20 cellular contexts compared by ENCODE assay signal in genomic region chr7:55983537-55983936, GRCh38. TPM values are rescaled to one million over a fixed set of nuclear protein-coding genes. Genes with fewer than 3 reads are reported as not detected.
DNase-seq lines count a peak whose midpoint lies in the region; ATAC-seq and TF ChIP-seq lines count a peak whose summit lies in the region.
"Had no signal": no experiment of that assay in that cellular context is flagged by ENCODE, and none has a peak within 500 bp of the region (broad histone marks: within the 10 kb centered on the region; RNA-seq: fewer than 3 reads in every experiment).

No MANE protein-coding gene starts in this region.

- H3K36me3 ChIP-seq in breast epithelium (no peaks in the 10 kb centered on the region), RWPE2 (ENCODE audit: low read depth) (peaks cover 95% of the 10 kb centered on the region), mesenchymal stem cell (ENCODE audit: control insufficient read depth in 1 of 2, insufficient read depth in 2 of 2, low read depth in 1 of 2, low read length in 2 of 2) (peaks cover 33 to 83% of the 10 kb centered on the region in 2 experiments)

- H3K18ac ChIP-seq in mesenchymal stem cell (ENCODE audit: low read depth in 1 of 2, low read length in 2 of 2), result no peak overlapping the region

- no peak overlapping the region for H3K14ac ChIP-seq in mesenchymal stem cell (ENCODE audit: low read length in 2 of 2)

- no peak overlapping the region for H2BK120ac ChIP-seq in mesenchymal stem cell (ENCODE audit: low read depth, low read length)

- intact Hi-C loops in MCF 10A (cut with micrococcal nuclease) (no loop called here), breast epithelium (cut with DNase I; ENCODE audit: low total_unique reads) (no loop called here)

- TF ChIP-seq POLR2A in breast epithelium (IDR thresholded peaks at IDR 0.05), result no peak

- no peak overlapping the region for H4K91ac ChIP-seq in mesenchymal stem cell (ENCODE audit: low read length)

- no peak overlapping the region for H2AK5ac ChIP-seq in mesenchymal stem cell (ENCODE audit: low read length, severe bottlenecking)

- H3K9me3 ChIP-seq in breast epithelium (no peaks in the 10 kb centered on the region), RWPE2 (ENCODE audit: severe bottlenecking) (no peaks in the 10 kb centered on the region), mesenchymal stem cell (ENCODE audit: control insufficient read depth, low read length) (no peaks in the 10 kb centered on the region)
- H3K9me3 ChIP-seq: BE2C; BLaER1 treated with 17β-estradiol and CSF1 and Interleukin-3, amounts not matched to agents 10 nM and 100 nM; HAP-1 had no signal

- H3K4me1 ChIP-seq in breast epithelium (no peaks in the 10 kb centered on the region), RWPE2 (ENCODE audit: insufficient read depth, poor library complexity, severe bottlenecking) (peaks cover 10% of the 10 kb centered on the region), mesenchymal stem cell (ENCODE audit: control insufficient read depth, insufficient read depth, low read depth, low read length) (peaks cover 2% of the 10 kb centered on the region)
- H3K4me1 ChIP-seq: BE2C; BLaER1 treated with 17β-estradiol and CSF1 and Interleukin-3, amounts not matched to agents 10 nM and 100 nM; HAP-1 had no signal

- POLR2A ChIA-PET in MCF 10A (lab: Yijun Ruan, JAX), result interaction anchor here (0.6 to 1.9 kb wide), 9 partner anchors 11 to 343 kb away, joined by 3 to 11 read pairs (median 6); partner anchors contain the start of genes CCT6A and PSPH

- TF ChIP-seq CTCF in MCF 10A (IDR thresholded peaks at IDR 0.05; ENCODE audit: unreplicated experiment) (no peak), breast epithelium (IDR thresholded peaks at IDR 0.05) (no peak), RWPE2 (IDR thresholded peaks at IDR 0.05; ENCODE audit: poor library complexity, severe bottlenecking) (no peak), epithelial cell of esophagus (IDR thresholded peaks at IDR 0.05; ENCODE audit: insufficient read depth, low read depth, low read length, missing control alignments) (no peak), mesothelial cell of epicardium (IDR thresholded peaks at IDR 0.05; ENCODE audit: unreplicated experiment) (no peak)

- no peak overlapping the region for H3K4me3 ChIP-seq in breast epithelium
- no peak overlapping the region for H3K4me3 ChIP-seq in RWPE2 (ENCODE audit: severe bottlenecking)
- no peak overlapping the region for H3K4me3 ChIP-seq in epithelial cell of esophagus (ENCODE audit: low read length)
- no peak overlapping the region for H3K4me3 ChIP-seq in mesenchymal stem cell (ENCODE audit: insufficient read depth in 1 of 2, low read depth in 1 of 2, low read length in 2 of 2)
- H3K4me3 ChIP-seq: BLaER1 treated with 17β-estradiol and CSF1 and Interleukin-3, amounts not matched to agents 10 nM and 100 nM; HAP-1 had no signal

- BruUV-seq in MCF 10A (replicated peaks; lab: Mats Ljungman, UMichigan), result no TSS peak

- no peak overlapping the region for H2BK5ac ChIP-seq in mesenchymal stem cell (ENCODE audit: low read depth, low read length, poor library complexity, severe bottlenecking)

- H3K36me3 Mint-ChIP-seq in MCF 10A (ENCODE audit: insufficient read depth, unreplicated experiment) (peaks cover 95% of the 10 kb centered on the region), mesothelial cell of epicardium (peaks cover 39% of the 10 kb centered on the region)

- no peak overlapping the region for H3K4ac ChIP-seq in mesenchymal stem cell (ENCODE audit: low read depth in 1 of 2, low read length in 2 of 2)

- H3K9me3 Mint-ChIP-seq in MCF 10A (ENCODE audit: unreplicated experiment), result no peaks in the 10 kb centered on the region
- H3K9me3 Mint-ChIP-seq in mesothelial cell of epicardium, result no peaks in the 10 kb centered on the region
- H3K9me3 Mint-ChIP-seq: CD14-positive monocyte; CD4-positive, alpha-beta T cell; CD8-positive, alpha-beta memory T cell had no signal

- H3K27ac ChIP-seq in breast epithelium, result no peak overlapping the region
- peak overlapping the region; percentile 39 for H3K27ac ChIP-seq in RWPE2 (ENCODE audit: poor library complexity, severe bottlenecking)
- H3K27ac ChIP-seq in mesenchymal stem cell (ENCODE audit: low read length, poor library complexity, severe bottlenecking), result no peak overlapping the region
- H3K27ac ChIP-seq: 22Rv1; BLaER1 treated with 17β-estradiol and CSF1 and Interleukin-3, amounts not matched to agents 10 nM and 100 nM had no signal

- DNase-seq in MCF 10A (ENCODE audit: unreplicated experiment) (peak; percentile 11), breast epithelium (ENCODE audit: low spot score in 2 of 2) (no peak), RWPE2 (ENCODE audit: low spot score) (no peak), epithelial cell of esophagus (ENCODE audit: low read depth) (peak; percentile 50), mesothelial cell of epicardium (ENCODE audit: low spot score in 2 of 2, unreplicated experiment in 2 of 2) (no peak), NCI-H446 treated with DMSO at 0.1 percent for 48 hours (lab: John Stamatoyannopoulos, UW) (no peak), mesenchymal stem cell (no peak)
- DNase-seq: AML-193; BE2C; CD4-positive, alpha-beta T cell; CD8-positive, alpha-beta memory T cell; DMS 273 treated with DMSO at 0.1 percent for 48 hours; DMS79; GF-D8; GOT3 had no signal

- H3K9ac ChIP-seq in mesenchymal stem cell (ENCODE audit: low read length), result no peak overlapping the region
- H3K9ac ChIP-seq: BLaER1 treated with 17β-estradiol and CSF1 and Interleukin-3, amounts not matched to agents 10 nM and 100 nM had no signal

- H3K27ac Mint-ChIP-seq in MCF 10A (ENCODE audit: low read depth, unreplicated experiment) (peak overlapping the region; percentile 19), mesothelial cell of epicardium (peak overlapping the region; percentile 34)
- H3K27ac Mint-ChIP-seq: CD14-positive monocyte; CD4-positive, alpha-beta T cell had no signal

- no peak overlapping the region for H2AFZ ChIP-seq in mesenchymal stem cell (ENCODE audit: low read depth, low read length)

- H3K79me1 ChIP-seq in mesenchymal stem cell (replicated peaks; ENCODE audit: low read length, poor library complexity, severe bottlenecking), result peaks cover 14% of the 10 kb centered on the region

- no peak overlapping the region for H2BK12ac ChIP-seq in mesenchymal stem cell (ENCODE audit: low read length in 2 of 2)

- no peak overlapping the region for H4K8ac ChIP-seq in mesenchymal stem cell (ENCODE audit: low read length)

- H3K4me2 ChIP-seq in mesenchymal stem cell (ENCODE audit: low read length, poor library complexity, severe bottlenecking), result no peak overlapping the region
- H3K4me2 ChIP-seq: BLaER1 treated with 17β-estradiol and CSF1 and Interleukin-3, amounts not matched to agents 10 nM and 100 nM had no signal

- ATAC-seq in RWPE2 (ENCODE audit: low read depth) (peak; percentile 68), GM18861 (IDR thresholded peaks at IDR 0.05; ENCODE audit: unreplicated experiment) (no peak)

- no peak overlapping the region for H2BK15ac ChIP-seq in mesenchymal stem cell (ENCODE audit: low read depth, poor library complexity, severe bottlenecking)

- H3K4me3 Mint-ChIP-seq in MCF 10A (ENCODE audit: unreplicated experiment) (no peak overlapping the region), mesothelial cell of epicardium (no peak overlapping the region)
- H3K4me3 Mint-ChIP-seq: CD14-positive monocyte; CD4-positive, alpha-beta T cell; CD8-positive, alpha-beta memory T cell had no signal

- no peak overlapping the region for H3K23ac ChIP-seq in mesenchymal stem cell (ENCODE audit: low read length in 2 of 2)

- H3K27me3 ChIP-seq in breast epithelium (no peaks in the 10 kb centered on the region), RWPE2 (ENCODE audit: insufficient read depth, poor library complexity, severe bottlenecking) (no peaks in the 10 kb centered on the region), mesenchymal stem cell (ENCODE audit: control insufficient read depth in 1 of 2, insufficient read depth in 1 of 2, low read length in 2 of 2) (no peaks in the 10 kb centered on the region)
- H3K27me3 ChIP-seq: BE2C; BLaER1 treated with 17β-estradiol and CSF1 and Interleukin-3, amounts not matched to agents 10 nM and 100 nM had no signal

- H3K27me3 Mint-ChIP-seq in MCF 10A (ENCODE audit: insufficient read depth, unreplicated experiment) (no peaks in the 10 kb centered on the region), mesothelial cell of epicardium (ENCODE audit: low read depth) (no peaks in the 10 kb centered on the region)
- H3K27me3 Mint-ChIP-seq: CD4-positive, alpha-beta T cell; CD8-positive, alpha-beta memory T cell had no signal

- WGBS in mesenchymal stem cell, result 100% methylated on average over 2 of the region's 3 CpGs

- CTCF ChIA-PET in MCF 10A (lab: Yijun Ruan, JAX), result interaction anchor here (1.1 to 1.7 kb wide), 2 partner anchors 18 to 342 kb away, joined by 3 to 6 read pairs; no protein-coding TSS in a partner anchor

- peaks cover 6% of the 10 kb centered on the region for H3K4me1 Mint-ChIP-seq in MCF 10A (ENCODE audit: insufficient read depth, unreplicated experiment)
- H3K4me1 Mint-ChIP-seq in mesothelial cell of epicardium, result no peaks in the 10 kb centered on the region
- H3K4me1 Mint-ChIP-seq: CD14-positive monocyte; CD8-positive, alpha-beta memory T cell had no signal

RNA-seq across cellular contexts. Expression of gene NIPSNAP2, which starts 19.2 kb away (rescaled TPM):
- 57.9 and 62.8 TPM in 2 replicates for total RNA-seq in MCF 10A (2022)
- 100 to 1,000 TPM in 1 of 3 donors, 10 to 100 TPM in 2; 79.8 to 128 (median 87.2) TPM for total RNA-seq in breast epithelium
- 59.9 to 63.4 TPM (median 62.8 TPM) in 3 replicates for total RNA-seq in mesothelial cell of epicardium
- 51.8 TPM for polyA plus RNA-seq in mesenchymal stem cell (2013, experiment 1 of 2)
- 55.2 TPM for polyA plus RNA-seq in mesenchymal stem cell (2013, experiment 2 of 2)

RNA-seq across cellular contexts. Expression of gene MRPS17, which starts 31.9 kb away (rescaled TPM):
- total RNA-seq in MCF 10A (2022) (31.0 and 36.9 TPM in 2 replicates), breast epithelium (10 to 100 TPM in 1 of 3 donors, 1 to 10 TPM in 2; 6.9 to 10.4 (median 9.2) TPM), mesothelial cell of epicardium (17.2 to 19.7 TPM (median 17.5 TPM) in 3 replicates)
- polyA plus RNA-seq in mesenchymal stem cell (2013, experiment 1 of 2), result 14.6 TPM
- polyA plus RNA-seq in mesenchymal stem cell (2013, experiment 2 of 2), result 15.8 TPM

Comparison
In these comparisons a context has a peak if more than half of its experiments do, and no peak if none do; other contexts are left out.
1. DNase-seq: peak in MCF 10A (single experiment) and epithelial cell of esophagus (single experiment); none in breast epithelium (0 of 2), RWPE2 (single experiment), mesothelial cell of epicardium (0 of 2), NCI-H446 treated with DMSO at 0.1 percent for 48 hours (single experiment) and mesenchymal stem cell (single experiment).